21 cellular contexts compared by ENCODE assay signal in genomic region chr15:100309109-100309983, GRCh38.
"Had no signal": no experiment of that assay in that cellular context is flagged by ENCODE, and none has a peak within 500 bp of the region (broad histone marks: within the 10 kb centered on the region; RNA-seq: fewer than 3 reads in every experiment).

No MANE protein-coding gene starts in this region.

- H3K4me1 Mint-ChIP-seq: activated B cell treated with CpG ODN at 0.5 μM for 24 hours; activated CD4-positive, alpha-beta memory T cell treated with anti-CD3 and anti-CD28 coated beads, Interleukin-2, amount 10 ng/mL, durations not matched to agents 7 days and 5 days; activated CD8-positive, alpha-beta memory T cell treated with anti-CD3 and anti-CD28 coated beads, Interleukin-2, amount 10 ng/mL, durations not matched to agents 7 days and 5 days; neural crest cell; stimulated activated memory B cell treated with anti-CD40 and anti-IgM and Interleukin-4, amounts not matched to agents 10 μg/mL and 1 μg/mL and 100 μg/mL, for 72 hours had no signal

- H3K9me3 ChIP-seq: lower lobe of right lung, ovary, psoas muscle, right lobe of liver, SJSA1, spleen, thoracic aorta had no signal

- H3K27me3 ChIP-seq: cardiac muscle cell, ovary, right lobe of liver, SJSA1 had no signal

- DNase-seq: activated B cell treated with CpG ODN at 0.5 μM for 24 hours; activated CD4-positive, alpha-beta memory T cell treated with anti-CD3 and anti-CD28 coated beads, Interleukin-2, amount 10 ng/mL, durations not matched to agents 7 days and 5 days; activated CD4-positive, alpha-beta T cell treated with anti-CD3 and anti-CD28 coated beads for 48 hours; activated CD8-positive, alpha-beta memory T cell treated with anti-CD3 and anti-CD28 coated beads, Interleukin-2, amount 10 ng/mL, durations not matched to agents 7 days and 5 days; amniotic stem cell; dorsolateral prefrontal cortex; foreskin melanocyte; head of caudate nucleus; left colon; lower lobe of right lung; ovary; right lobe of liver; spleen; stimulated activated CD4-positive, alpha-beta T cell treated with anti-CD3 and anti-CD28 coated beads, Interleukin-4, amount 100 ng/mL, for 4 hours had no signal

- ATAC-seq: activated CD8-positive, alpha-beta memory T cell treated with anti-CD3 and anti-CD28 coated beads, Interleukin-2, amount 10 ng/mL, durations not matched to agents 7 days and 5 days; left colon; lower lobe of right lung; right lobe of liver; stimulated activated memory B cell treated with anti-CD40 and anti-IgM and Interleukin-4, amounts not matched to agents 10 μg/mL and 1 μg/mL and 100 μg/mL, for 72 hours had no signal

- H3K27me3 Mint-ChIP-seq: activated CD4-positive, alpha-beta memory T cell treated with anti-CD3 and anti-CD28 coated beads, Interleukin-2, amount 10 ng/mL, durations not matched to agents 7 days and 5 days; activated CD8-positive, alpha-beta memory T cell treated with anti-CD3 and anti-CD28 coated beads, Interleukin-2, amount 10 ng/mL, durations not matched to agents 7 days and 5 days; activated naive CD8-positive, alpha-beta T cell had no signal

- H3K27ac Mint-ChIP-seq: activated B cell treated with CpG ODN at 0.5 μM for 24 hours; activated CD4-positive, alpha-beta memory T cell treated with anti-CD3 and anti-CD28 coated beads, Interleukin-2, amount 10 ng/mL, durations not matched to agents 7 days and 5 days; activated CD8-positive, alpha-beta memory T cell treated with anti-CD3 and anti-CD28 coated beads, Interleukin-2, amount 10 ng/mL, durations not matched to agents 7 days and 5 days; activated naive CD8-positive, alpha-beta T cell; stimulated activated memory B cell treated with anti-CD40 and anti-IgM and Interleukin-4, amounts not matched to agents 10 μg/mL and 1 μg/mL and 100 μg/mL, for 72 hours had no signal

- H3K9me3 Mint-ChIP-seq: activated B cell treated with CpG ODN at 0.5 μM for 24 hours; activated CD4-positive, alpha-beta memory T cell treated with anti-CD3 and anti-CD28 coated beads, Interleukin-2, amount 10 ng/mL, durations not matched to agents 7 days and 5 days had no signal

- H3K27ac ChIP-seq: cardiac muscle cell, lower lobe of right lung, psoas muscle, right lobe of liver, SJSA1, spleen had no signal

- H3K4me3 ChIP-seq: cardiac muscle cell, lower lobe of right lung, ovary, psoas muscle, right lobe of liver, SJSA1, spleen had no signal

- H3K36me3 ChIP-seq: cardiac muscle cell, lower lobe of right lung, ovary, SJSA1, spleen, thoracic aorta had no signal

- H3K4me1 ChIP-seq: psoas muscle, right lobe of liver, SJSA1, spleen had no signal

- H3K36me3 Mint-ChIP-seq: activated CD8-positive, alpha-beta memory T cell treated with anti-CD3 and anti-CD28 coated beads, Interleukin-2, amount 10 ng/mL, durations not matched to agents 7 days and 5 days; stimulated activated memory B cell treated with anti-CD40 and anti-IgM and Interleukin-4, amounts not matched to agents 10 μg/mL and 1 μg/mL and 100 μg/mL, for 72 hours had no signal

- H3K4me3 Mint-ChIP-seq: activated B cell treated with CpG ODN at 0.5 μM for 24 hours; activated CD4-positive, alpha-beta memory T cell treated with anti-CD3 and anti-CD28 coated beads, Interleukin-2, amount 10 ng/mL, durations not matched to agents 7 days and 5 days; activated CD8-positive, alpha-beta memory T cell treated with anti-CD3 and anti-CD28 coated beads, Interleukin-2, amount 10 ng/mL, durations not matched to agents 7 days and 5 days; activated naive CD8-positive, alpha-beta T cell; neural crest cell; stimulated activated memory B cell treated with anti-CD40 and anti-IgM and Interleukin-4, amounts not matched to agents 10 μg/mL and 1 μg/mL and 100 μg/mL, for 72 hours had no signal
